ENCODE assay signal across 20 cellular contexts in the genomic region with DNA sequence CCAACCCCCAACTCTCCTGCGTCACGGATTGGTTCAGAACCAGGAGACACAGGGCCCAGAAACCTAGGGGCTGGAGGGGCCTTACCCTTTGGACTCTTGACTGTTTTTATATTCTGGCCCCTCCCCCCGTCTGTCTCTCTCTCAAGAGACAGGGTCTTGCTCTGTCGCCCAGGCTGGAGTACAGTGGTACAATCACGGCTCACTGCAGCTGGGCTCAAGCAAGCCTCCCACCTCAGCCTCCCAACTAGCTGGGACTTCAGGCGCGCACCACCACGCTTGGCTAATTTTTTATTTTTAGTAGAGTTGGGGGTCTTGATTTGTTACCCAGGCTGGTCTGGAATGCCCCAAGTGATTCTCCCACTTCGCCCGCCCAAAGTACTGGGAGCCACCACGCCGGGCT.
"Had no signal": no experiment of that assay in that cellular context is flagged by ENCODE, and none has a peak within 500 bp of the region (broad histone marks: within the 10 kb centered on the region; RNA-seq: fewer than 3 reads in every experiment).

No MANE protein-coding gene starts in this region.

- H3K27me3 Mint-ChIP-seq: central memory CD8-positive, alpha-beta T cell; effector memory CD8-positive, alpha-beta T cell; naive thymus-derived CD8-positive, alpha-beta T cell; progenitor cell of endocrine pancreas had no signal

- H3K27me3 ChIP-seq: neural progenitor cell, pancreas had no signal

- H3K4me1 ChIP-seq: esophagus muscularis mucosa, gastrocnemius medialis, neural progenitor cell, tibial artery had no signal

- H3K27ac ChIP-seq: epithelial cell of prostate, esophagus muscularis mucosa, gastrocnemius medialis, neural progenitor cell, pancreas, tibial artery had no signal

- H3K9me3 Mint-ChIP-seq: central memory CD8-positive, alpha-beta T cell; effector memory CD8-positive, alpha-beta T cell had no signal

- H3K27ac Mint-ChIP-seq: effector memory CD8-positive, alpha-beta T cell; immature natural killer cell; neural progenitor cell; stimulated activated effector memory CD8-positive, alpha-beta T cell treated with anti-CD3 and anti-CD28 coated beads, Interleukin-12 subunit alpha, Interleukin-12 subunit beta, amount 100 ng/mL, for 72 hours had no signal

- H3K4me3 ChIP-seq: esophagus muscularis mucosa, gastrocnemius medialis, mucosa of descending colon, neural progenitor cell, pancreas, smooth muscle cell, tibial artery had no signal

- H3K4me3 Mint-ChIP-seq: central memory CD8-positive, alpha-beta T cell; effector memory CD8-positive, alpha-beta T cell; immature natural killer cell; naive thymus-derived CD8-positive, alpha-beta T cell; neural progenitor cell; stimulated activated effector memory CD8-positive, alpha-beta T cell treated with anti-CD3 and anti-CD28 coated beads, Interleukin-12 subunit alpha, Interleukin-12 subunit beta, amount 100 ng/mL, for 72 hours had no signal

- H3K4me1 Mint-ChIP-seq: immature natural killer cell had no signal

- H3K4me2 ChIP-seq: neural progenitor cell, smooth muscle cell had no signal

- ATAC-seq: effector memory CD8-positive, alpha-beta T cell; gastrocnemius medialis; left colon; mucosa of descending colon; naive thymus-derived CD8-positive, alpha-beta T cell; right cardiac atrium; stimulated activated effector memory CD8-positive, alpha-beta T cell treated with anti-CD3 and anti-CD28 coated beads, Interleukin-12 subunit alpha, Interleukin-12 subunit beta, amount 100 ng/mL, for 72 hours; stimulated activated naive CD8-positive, alpha-beta T cell treated with anti-CD3 and anti-CD28 coated beads, Interleukin-15, Interleukin-2, amounts not matched to agents 100 U/mL and 50 U/mL, for 24 hours had no signal

- H3K36me3 Mint-ChIP-seq: stimulated activated effector memory CD8-positive, alpha-beta T cell treated with anti-CD3 and anti-CD28 coated beads, Interleukin-12 subunit alpha, Interleukin-12 subunit beta, amount 100 ng/mL, for 72 hours had no signal

- H3K9ac ChIP-seq: neural progenitor cell had no signal

- H3K9me3 ChIP-seq: gastrocnemius medialis, mucosa of descending colon, pancreas, tibial artery had no signal

- H3K36me3 ChIP-seq: esophagus muscularis mucosa, gastrocnemius medialis, neural progenitor cell, pancreas, tibial artery had no signal

- H2AFZ ChIP-seq: neural progenitor cell had no signal

- DNase-seq: effector memory CD8-positive, alpha-beta T cell; gastrocnemius medialis; immature natural killer cell; left colon; occipital lobe; stimulated activated CD4-positive, alpha-beta T cell treated with anti-CD3 and anti-CD28 coated beads, Interleukin-4, amount 100 ng/mL, for 1 hour; stimulated activated CD8-positive, alpha-beta memory T cell treated with anti-CD3 and anti-CD28 coated beads, Interleukin-4, amount 100 ng/mL, for 48 hours; stimulated activated naive CD8-positive, alpha-beta T cell treated with anti-CD3 and anti-CD28 coated beads, Interleukin-15, Interleukin-2, amounts not matched to agents 100 U/mL and 50 U/mL, for 24 hours; tibial artery had no signal
